ENCODE assay signal across 27 cellular contexts in the genomic region with DNA sequence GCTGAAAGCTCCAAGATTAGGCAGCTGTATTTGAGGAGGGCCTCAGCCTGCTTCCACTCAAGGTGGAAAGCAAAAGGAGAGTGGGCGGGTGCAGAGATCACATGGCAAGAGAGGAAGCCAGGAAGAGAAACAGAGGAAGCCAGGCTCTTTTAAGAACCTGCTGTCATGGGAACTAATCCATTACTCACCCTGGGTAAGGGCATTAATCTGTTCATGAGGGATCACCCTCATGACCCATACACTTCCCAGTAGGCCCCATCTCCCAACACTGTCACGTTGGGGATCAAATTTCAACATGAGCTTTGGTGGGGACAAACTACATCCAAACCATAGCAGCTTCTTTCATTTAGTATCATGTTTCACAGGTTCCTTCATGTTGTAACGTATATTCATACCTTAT. TPM values are rescaled to one million over a fixed set of nuclear protein-coding genes. Genes with fewer than 3 reads are reported as not detected.
A peak's percentile ranks its signal among the peaks of the same experiment; 100 is the strongest.
DNase-seq lines count a peak whose midpoint lies in the region; ATAC-seq, FAIRE-seq and TF ChIP-seq lines count a peak whose summit lies in the region.
"Had no signal": no experiment of that assay in that cellular context is flagged by ENCODE, and none has a peak within 500 bp of the region (broad histone marks: within the 10 kb centered on the region; RNA-seq: fewer than 3 reads in every experiment).

No MANE protein-coding gene starts in this region.

- FAIRE-seq in GM19239 (lab: Jason Lieb, UNC), result peak; percentile 69
- FAIRE-seq: A549, GM12892, urothelium cell line had no signal

- ATAC-seq in WTC11, result no peak
- no peak for ATAC-seq in left cardiac atrium
- ATAC-seq: A549, gastrocnemius medialis, left lung had no signal

- CTCF ChIA-PET in activated CD4-positive, alpha-beta memory T cell treated with anti-CD3 and anti-CD28 coated beads, Interleukin-2, amount 10 ng/mL, durations not matched to agents 7 days and 5 days (lab: Charles Lee), result no interaction called here
- CTCF ChIA-PET in activated CD4-positive, alpha-beta memory T cell treated with anti-CD3 and anti-CD28 coated beads for 36 hours (lab: Charles Lee), result interaction anchor here (0.9 to 2.2 kb wide), 2 partner anchors 12 to 34 kb away, joined by 3 to 5 read pairs; no protein-coding TSS in a partner anchor
- CTCF ChIA-PET in WTC11 (lab: Charles Lee), result no interaction called here

- no peak overlapping the region for H3K4me3 Mint-ChIP-seq in activated CD4-positive, alpha-beta memory T cell treated with anti-CD3 and anti-CD28 coated beads, Interleukin-2, amount 10 ng/mL, durations not matched to agents 7 days and 5 days
- H3K4me3 Mint-ChIP-seq in activated CD4-positive, alpha-beta memory T cell treated with anti-CD3 and anti-CD28 coated beads for 36 hours, result no peak overlapping the region
- peak overlapping the region; percentile 51 for H3K4me3 Mint-ChIP-seq in activated T-helper 1 cell treated with anti-CD3 and anti-CD28 coated beads, Interleukin-12 subunit alpha, Interleukin-12 subunit beta, Interleukin-2, Interleukin-4 antibody, amounts not matched to agents 30 ng/mL and 10 ng/mL and 1 ng/mL, durations not matched to agents 14 hours and 24 hours and 36 hours
- no peak overlapping the region for H3K4me3 Mint-ChIP-seq in WTC11

- POLR2A ChIA-PET in activated CD4-positive, alpha-beta memory T cell treated with anti-CD3 and anti-CD28 coated beads, Interleukin-2, amount 10 ng/mL, durations not matched to agents 7 days and 5 days (lab: Charles Lee), result no interaction called here
- POLR2A ChIA-PET in activated CD4-positive, alpha-beta memory T cell treated with anti-CD3 and anti-CD28 coated beads for 36 hours (lab: Charles Lee), result interaction anchor here (0.6 kb wide), 1 partner anchor 30 kb away, joined by 3 read pairs; no protein-coding TSS in a partner anchor
- POLR2A ChIA-PET in WTC11 (lab: Charles Lee), result no interaction called here

- peak overlapping the region; percentile 59 for H3K27ac Mint-ChIP-seq in activated CD4-positive, alpha-beta memory T cell treated with anti-CD3 and anti-CD28 coated beads, Interleukin-2, amount 10 ng/mL, durations not matched to agents 7 days and 5 days
- H3K27ac Mint-ChIP-seq in activated CD4-positive, alpha-beta memory T cell treated with anti-CD3 and anti-CD28 coated beads for 36 hours, result no peak overlapping the region
- peak overlapping the region; percentile 66 for H3K27ac Mint-ChIP-seq in activated T-helper 1 cell treated with anti-CD3 and anti-CD28 coated beads, Interleukin-12 subunit alpha, Interleukin-12 subunit beta, Interleukin-2, Interleukin-4 antibody, amounts not matched to agents 30 ng/mL and 10 ng/mL and 1 ng/mL, durations not matched to agents 14 hours and 24 hours and 36 hours
- no peak overlapping the region for H3K27ac Mint-ChIP-seq in WTC11

- no peak for DNase-seq in activated CD4-positive, alpha-beta memory T cell treated with anti-CD3 and anti-CD28 coated beads, Interleukin-2, amount 10 ng/mL, durations not matched to agents 7 days and 5 days
- DNase-seq in activated CD4-positive, alpha-beta memory T cell treated with anti-CD3 and anti-CD28 coated beads for 36 hours, result no peak
- DNase-seq in GM19239 (ENCODE audit: insufficient read length, low spot score), result no peak
- DNase-seq in activated T-helper 1 cell treated with anti-CD3 and anti-CD28 coated beads, Interleukin-12 subunit alpha, Interleukin-12 subunit beta, Interleukin-2, Interleukin-4 antibody, amounts not matched to agents 30 ng/mL and 10 ng/mL and 1 ng/mL, durations not matched to agents 14 hours and 24 hours and 36 hours (ENCODE audit: low spot score), result no peak
- peak; percentile 4 for DNase-seq in fibroblast of mammary gland (ENCODE audit: low read depth)
- DNase-seq in NCI-H2227 treated with DMSO at 0.1 percent for 48 hours (lab: John Stamatoyannopoulos, UW), result no peak
- DNase-seq in WTC11 (ENCODE audit: low spot score), result no peak
- DNase-seq in left cardiac atrium, result no peak
- DNase-seq: activated CD8-positive, alpha-beta memory T cell treated with anti-CD3 and anti-CD28 coated beads for 24 hours; Calu3; cerebellar nuclear complex; EL; erythroblast; gastrocnemius medialis; H7; left lung; NCI-H1092 treated with DMSO at 0.1 percent for 48 hours; NCI-H187 treated with DMSO at 0.1 percent for 48 hours; NCI-H69; nucleus accumbens; Right ventricle myocardium superior; T1000 had no signal

- no peaks in the 10 kb centered on the region for H3K9me3 Mint-ChIP-seq in activated CD4-positive, alpha-beta memory T cell treated with anti-CD3 and anti-CD28 coated beads, Interleukin-2, amount 10 ng/mL, durations not matched to agents 7 days and 5 days
- peaks cover 5% of the 10 kb centered on the region for H3K9me3 Mint-ChIP-seq in activated CD4-positive, alpha-beta memory T cell treated with anti-CD3 and anti-CD28 coated beads for 36 hours
- peaks cover 4% of the 10 kb centered on the region for H3K9me3 Mint-ChIP-seq in activated T-helper 1 cell treated with anti-CD3 and anti-CD28 coated beads, Interleukin-12 subunit alpha, Interleukin-12 subunit beta, Interleukin-2, Interleukin-4 antibody, amounts not matched to agents 30 ng/mL and 10 ng/mL and 1 ng/mL, durations not matched to agents 14 hours and 24 hours and 36 hours
- H3K9me3 Mint-ChIP-seq in WTC11, result peaks cover 9% of the 10 kb centered on the region; the same call in 1 of the 2 replicates

- intact Hi-C loops in activated CD4-positive, alpha-beta memory T cell treated with anti-CD3 and anti-CD28 coated beads for 36 hours (cut with micrococcal nuclease), result no loop called here
- intact Hi-C loops in activated T-helper 1 cell treated with anti-CD3 and anti-CD28 coated beads, Interleukin-12 subunit alpha, Interleukin-12 subunit beta, Interleukin-2, Interleukin-4 antibody, amounts not matched to agents 30 ng/mL and 10 ng/mL and 1 ng/mL, durations not matched to agents 14 hours and 24 hours and 36 hours (cut with micrococcal nuclease), result no loop called here
- intact Hi-C loops in left cardiac atrium (cut with DNase I), result no loop called here

- no peak overlapping the region for H3K4me3 ChIP-seq in fibroblast of mammary gland (ENCODE audit: control insufficient read depth, low read depth, low read length)
- H3K4me3 ChIP-seq: A549, gastrocnemius medialis, hepatocyte, left lung, suprapubic skin had no signal

- no peaks in the 10 kb centered on the region for H3K27me3 Mint-ChIP-seq in activated CD4-positive, alpha-beta memory T cell treated with anti-CD3 and anti-CD28 coated beads, Interleukin-2, amount 10 ng/mL, durations not matched to agents 7 days and 5 days
- H3K27me3 Mint-ChIP-seq in activated CD4-positive, alpha-beta memory T cell treated with anti-CD3 and anti-CD28 coated beads for 36 hours, result no peaks in the 10 kb centered on the region
- no peaks in the 10 kb centered on the region for H3K27me3 Mint-ChIP-seq in activated T-helper 1 cell treated with anti-CD3 and anti-CD28 coated beads, Interleukin-12 subunit alpha, Interleukin-12 subunit beta, Interleukin-2, Interleukin-4 antibody, amounts not matched to agents 30 ng/mL and 10 ng/mL and 1 ng/mL, durations not matched to agents 14 hours and 24 hours and 36 hours (ENCODE audit: insufficient read depth)
- no peaks in the 10 kb centered on the region for H3K27me3 Mint-ChIP-seq in WTC11 (ENCODE audit: low read depth)

- TF ChIP-seq CTCF in fibroblast of mammary gland (conservative IDR thresholded peaks at IDR 0.05; ENCODE audit: control insufficient read depth, insufficient read depth, low read depth, low read length), result no peak
- TF ChIP-seq CTCF in WTC11 (IDR thresholded peaks at IDR 0.05), result no peak

- peaks cover 74% of the 10 kb centered on the region for H3K36me3 Mint-ChIP-seq in activated CD4-positive, alpha-beta memory T cell treated with anti-CD3 and anti-CD28 coated beads, Interleukin-2, amount 10 ng/mL, durations not matched to agents 7 days and 5 days (ENCODE audit: low read depth)
- H3K36me3 Mint-ChIP-seq in activated CD4-positive, alpha-beta memory T cell treated with anti-CD3 and anti-CD28 coated beads for 36 hours, result peaks cover 57% of the 10 kb centered on the region
- peaks cover 70% of the 10 kb centered on the region for H3K36me3 Mint-ChIP-seq in activated T-helper 1 cell treated with anti-CD3 and anti-CD28 coated beads, Interleukin-12 subunit alpha, Interleukin-12 subunit beta, Interleukin-2, Interleukin-4 antibody, amounts not matched to agents 30 ng/mL and 10 ng/mL and 1 ng/mL, durations not matched to agents 14 hours and 24 hours and 36 hours (ENCODE audit: low read depth)
- peaks cover 63% of the 10 kb centered on the region for H3K36me3 Mint-ChIP-seq in WTC11

- peaks cover 50% of the 10 kb centered on the region for H3K4me1 Mint-ChIP-seq in activated CD4-positive, alpha-beta memory T cell treated with anti-CD3 and anti-CD28 coated beads, Interleukin-2, amount 10 ng/mL, durations not matched to agents 7 days and 5 days
- peaks cover 43% of the 10 kb centered on the region for H3K4me1 Mint-ChIP-seq in activated CD4-positive, alpha-beta memory T cell treated with anti-CD3 and anti-CD28 coated beads for 36 hours (ENCODE audit: low read depth)
- peaks cover 59% of the 10 kb centered on the region for H3K4me1 Mint-ChIP-seq in activated T-helper 1 cell treated with anti-CD3 and anti-CD28 coated beads, Interleukin-12 subunit alpha, Interleukin-12 subunit beta, Interleukin-2, Interleukin-4 antibody, amounts not matched to agents 30 ng/mL and 10 ng/mL and 1 ng/mL, durations not matched to agents 14 hours and 24 hours and 36 hours (ENCODE audit: low read depth)
- peaks cover 7% of the 10 kb centered on the region for H3K4me1 Mint-ChIP-seq in WTC11

TF ChIP-seq in WTC11, 78 proteins besides CTCF, POLR2A, EP300 and RAD21 (continues in another document):
- no peak for TF ChIP-seq ZNF219 (CRISPR knock-in tag; IDR thresholded peaks at IDR 0.05; ENCODE audit: borderline replicate concordance)
- no peak for TF ChIP-seq JUN (CRISPR knock-in tag; IDR thresholded peaks at IDR 0.05)
- no peak for TF ChIP-seq RORB (CRISPR knock-in tag; IDR thresholded peaks at IDR 0.05)
- TF ChIP-seq USF1 (CRISPR knock-in tag; IDR thresholded peaks at IDR 0.05), result no peak

RNA-seq across cellular contexts. Expression of gene DHX35, which starts 53.9 kb away (rescaled TPM):
- total RNA-seq in activated CD4-positive, alpha-beta memory T cell treated with anti-CD3 and anti-CD28 coated beads, Interleukin-2, amount 10 ng/mL, durations not matched to agents 7 days and 5 days, result 1 to 10 TPM; 7.1 to 7.2 TPM
- 1 to 10 TPM; 7.7 to 8.3 TPM for total RNA-seq in activated CD4-positive, alpha-beta memory T cell treated with anti-CD3 and anti-CD28 coated beads for 36 hours
- 17.2 and 17.3 TPM in 2 replicates for total RNA-seq in activated T-helper 1 cell treated with anti-CD3 and anti-CD28 coated beads, Interleukin-12 subunit alpha, Interleukin-12 subunit beta, Interleukin-2, Interleukin-4 antibody, amounts not matched to agents 30 ng/mL and 10 ng/mL and 1 ng/mL, durations not matched to agents 14 hours and 24 hours and 36 hours
- 17.8 to 20.4 TPM (median 18.7 TPM) in 3 replicates for total RNA-seq in WTC11 (2021)
- total RNA-seq in left cardiac atrium, result 10 to 100 TPM in 1 of 2 donors, 1 to 10 TPM in 1; 8.8 to 12.4 TPM

Comparison
In these comparisons a context has a peak if more than half of its experiments do, and no peak if none do; other contexts are left out.
1. H3K27ac Mint-ChIP-seq: peak in activated CD4-positive, alpha-beta memory T cell treated with anti-CD3 and anti-CD28 coated beads, Interleukin-2, amount 10 ng/mL, durations not matched to agents 7 days and 5 days (single experiment) and activated T-helper 1 cell treated with anti-CD3 and anti-CD28 coated beads, Interleukin-12 subunit alpha, Interleukin-12 subunit beta, Interleukin-2, Interleukin-4 antibody, amounts not matched to agents 30 ng/mL and 10 ng/mL and 1 ng/mL, durations not matched to agents 14 hours and 24 hours and 36 hours (single experiment); none in activated CD4-positive, alpha-beta memory T cell treated with anti-CD3 and anti-CD28 coated beads for 36 hours (single experiment) and WTC11 (single experiment).